In the genomic region with DNA sequence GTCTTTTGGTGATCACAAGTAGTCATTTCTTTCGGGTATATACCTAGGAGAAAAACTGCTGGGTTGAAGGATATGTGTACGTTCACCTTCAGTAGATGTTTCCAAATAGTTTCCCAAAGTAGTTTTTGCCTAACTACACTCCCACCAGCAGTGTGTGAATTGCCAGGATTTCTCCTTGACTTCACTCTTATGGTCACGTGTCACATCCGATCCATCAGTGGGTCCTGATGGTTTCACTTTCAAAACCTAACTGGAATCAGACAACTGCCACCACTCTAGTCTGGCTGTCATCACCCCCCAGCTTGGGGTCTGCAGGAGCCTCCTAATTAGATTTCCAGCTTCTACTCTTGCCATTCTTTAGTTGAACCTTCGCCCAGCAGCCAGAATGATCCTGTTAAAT, we compare ENCODE assay signal across 19 cellular contexts. TPM values are rescaled to one million over a fixed set of nuclear protein-coding genes. Genes with fewer than 3 reads are reported as not detected.
DNase-seq lines count a peak whose midpoint lies in the region; ATAC-seq and TF ChIP-seq lines count a peak whose summit lies in the region.
"Had no signal": no experiment of that assay in that cellular context is flagged by ENCODE, and none has a peak within 500 bp of the region (broad histone marks: within the 10 kb centered on the region; RNA-seq: fewer than 3 reads in every experiment).

No MANE protein-coding gene starts in this region.

- H3K4me3 ChIP-seq in endocrine pancreas (ENCODE audit: control insufficient read depth, insufficient read depth, low read length) = peak overlapping the region; percentile 64
- no peak overlapping the region for H3K4me3 ChIP-seq in neural progenitor cell
- H3K4me3 ChIP-seq in upper lobe of left lung = no peak overlapping the region
- H3K4me3 ChIP-seq: thoracic aorta had no signal

- peaks cover 0 to 1% of the 10 kb centered on the region in 2 donors for H3K36me3 Mint-ChIP-seq in activated T-cell treated with anti-CD3 and anti-CD28 coated beads, Interleukin-2, amount 50 U/mL, for 72 hours (ENCODE audit: insufficient read depth in 2 of 2)
- no peaks in the 10 kb centered on the region for H3K36me3 Mint-ChIP-seq in neural progenitor cell

- H3K27ac Mint-ChIP-seq in activated T-cell treated with anti-CD3 and anti-CD28 coated beads, Interleukin-2, amount 50 U/mL, for 72 hours = no peak overlapping the region
- no peak overlapping the region for H3K27ac Mint-ChIP-seq in neural progenitor cell
- H3K27ac Mint-ChIP-seq: activated B cell treated with CpG ODN at 0.5 μM for 24 hours had no signal

- no peak overlapping the region for H3K4me2 ChIP-seq in neural progenitor cell

- H3K9me3 ChIP-seq in endocrine pancreas (ENCODE audit: control insufficient read depth, low read length) (no peaks in the 10 kb centered on the region), neural progenitor cell (ENCODE audit: low read depth) (no peaks in the 10 kb centered on the region), upper lobe of left lung (no peaks in the 10 kb centered on the region)
- H3K9me3 ChIP-seq: thoracic aorta had no signal

- no peak overlapping the region for H3K9ac ChIP-seq in endocrine pancreas (ENCODE audit: control insufficient read depth, insufficient read depth, low read length)
- no peak overlapping the region for H3K9ac ChIP-seq in neural progenitor cell

- H3F3A ChIP-seq in neural progenitor cell (ENCODE audit: low read depth) = peaks cover 7% of the 10 kb centered on the region

- H2AFZ ChIP-seq in neural progenitor cell (replicated peaks) = no peak overlapping the region

- H3K4me1 ChIP-seq in endocrine pancreas (ENCODE audit: control insufficient read depth, insufficient read depth, low read length) (no peaks in the 10 kb centered on the region), neural progenitor cell (no peaks in the 10 kb centered on the region), upper lobe of left lung (peaks cover 15 to 28% (median 21%) of the 10 kb centered on the region in 4 donors)

- H3K79me2 ChIP-seq in neural progenitor cell (ENCODE audit: low read depth) = no peaks in the 10 kb centered on the region

- no peak for DNase-seq in activated T-cell treated with anti-CD3 and anti-CD28 coated beads, Interleukin-2, amount 50 U/mL, for 72 hours
- DNase-seq in activated T-cell treated with anti-CD3 and anti-CD28 coated beads for 4 hours = no peak
- DNase-seq in NCI-H82 (lab: John Stamatoyannopoulos, UW) = peak; percentile 95
- DNase-seq in neural progenitor cell (ENCODE audit: low spot score) = no peak
- no peak for DNase-seq in upper lobe of left lung
- DNase-seq in C1 segment of cervical spinal cord (lab: John Stamatoyannopoulos, UW) = no peak
- no peak for DNase-seq in GDM1 (lab: John Stamatoyannopoulos, UW)
- DNase-seq: ACHN; activated B cell treated with CpG ODN at 0.5 μM for 24 hours; activated effector memory CD4-positive, alpha-beta T cell treated with Interleukin-2 at 50 U/mL for 16 hours; hypothalamus; NCI-H187; NCI-H226 had no signal

- no peak for TF ChIP-seq CTCF in neural progenitor cell (IDR thresholded peaks at IDR 0.05)
- TF ChIP-seq CTCF in upper lobe of left lung (IDR thresholded peaks at IDR 0.05) = no peak

- peak overlapping the region; percentile 2 to 87 for H3K4me3 Mint-ChIP-seq in activated T-cell treated with anti-CD3 and anti-CD28 coated beads, Interleukin-2, amount 50 U/mL, for 72 hours
- peak overlapping the region; percentile 90 for H3K4me3 Mint-ChIP-seq in neural progenitor cell

- H3K36me3 ChIP-seq in endocrine pancreas (ENCODE audit: control insufficient read depth, insufficient read depth, low read length) = no peaks in the 10 kb centered on the region
- H3K36me3 ChIP-seq in neural progenitor cell = no peaks in the 10 kb centered on the region
- no peaks in the 10 kb centered on the region for H3K36me3 ChIP-seq in upper lobe of left lung
- H3K36me3 ChIP-seq: thoracic aorta had no signal

- ATAC-seq in activated T-cell treated with anti-CD3 and anti-CD28 coated beads, Interleukin-2, amount 50 U/mL, for 72 hours (replicated peaks in 1 of 2) = no peak
- no peak for ATAC-seq in upper lobe of left lung (ENCODE audit: low FRiP score in 2 of 2)

- H3K27me3 Mint-ChIP-seq in activated T-cell treated with anti-CD3 and anti-CD28 coated beads, Interleukin-2, amount 50 U/mL, for 72 hours (ENCODE audit: low read depth) = peaks cover 52% of the 10 kb centered on the region
- peaks cover 22% of the 10 kb centered on the region for H3K27me3 Mint-ChIP-seq in neural progenitor cell (ENCODE audit: insufficient read depth, low read depth)

- H3K27me3 ChIP-seq in endocrine pancreas (ENCODE audit: control insufficient read depth, insufficient read depth, low read length) (no peaks in the 10 kb centered on the region), neural progenitor cell (peaks cover 39% of the 10 kb centered on the region), upper lobe of left lung (peaks cover 0 to 16% (median 7%) of the 10 kb centered on the region in 4 donors)

- H3K9me3 Mint-ChIP-seq in activated T-cell treated with anti-CD3 and anti-CD28 coated beads, Interleukin-2, amount 50 U/mL, for 72 hours = no peaks in the 10 kb centered on the region
- no peaks in the 10 kb centered on the region for H3K9me3 Mint-ChIP-seq in neural progenitor cell
- H3K9me3 Mint-ChIP-seq: activated B cell treated with CpG ODN at 0.5 μM for 24 hours had no signal

- no peak for TF ChIP-seq POLR2A in upper lobe of left lung (IDR thresholded peaks at IDR 0.05)

- WGBS in upper lobe of left lung, 2 donors = 59 to 76% methylated on average over 5 of the region's 5 CpGs

- peaks cover 24% of the 10 kb centered on the region for H3K4me1 Mint-ChIP-seq in activated T-cell treated with anti-CD3 and anti-CD28 coated beads, Interleukin-2, amount 50 U/mL, for 72 hours (ENCODE audit: low read depth)
- H3K4me1 Mint-ChIP-seq in neural progenitor cell = peaks cover 17% of the 10 kb centered on the region

- peaks cover 22% of the 10 kb centered on the region for H4K20me1 ChIP-seq in neural progenitor cell (ENCODE audit: low read depth)

- no peak overlapping the region for H3K27ac ChIP-seq in neural progenitor cell
- H3K27ac ChIP-seq in upper lobe of left lung = no peak overlapping the region
- H3K27ac ChIP-seq: thoracic aorta had no signal

- no peak for TF ChIP-seq EP300 in upper lobe of left lung (IDR thresholded peaks at IDR 0.05)

RNA-seq across cellular contexts. Expression of gene SLC12A5, which starts 8.5 kb away (rescaled TPM):
- total RNA-seq in activated T-cell treated with anti-CD3 and anti-CD28 coated beads, Interleukin-2, amount 50 U/mL, for 72 hours = 1 to 10 TPM; 1.2 to 3.2 TPM
- total RNA-seq in neural progenitor cell (ENCODE audit: low replicate concordance) (0.37 and 0.77 TPM in 2 replicates), upper lobe of left lung (1 to 10 TPM in 1 of 6 donors, under 1 TPM in 1, not detected in 4; 0.69 to 1.3 TPM)
- total RNA-seq: activated B cell treated with CpG ODN at 0.5 μM for 24 hours; activated CD8-positive, alpha-beta memory T cell treated with anti-CD3 and anti-CD28 coated beads for 36 hours; kidney epithelial cell; thoracic aorta had no signal

RNA-seq across cellular contexts. Expression of gene MMP9, which starts 11.8 kb away (rescaled TPM):
- total RNA-seq in activated T-cell treated with anti-CD3 and anti-CD28 coated beads, Interleukin-2, amount 50 U/mL, for 72 hours = under 1 TPM in 1 of 2 donors, not detected in 1; 0.14 TPM
- total RNA-seq in neural progenitor cell (ENCODE audit: low replicate concordance) (0.15 TPM in 1 of 2 replicates, not detected in the other), upper lobe of left lung (10 to 100 TPM in 4 of 6 donors, 1 to 10 TPM in 2; 4.2 to 20.8 (median 14.2) TPM)
- total RNA-seq: activated CD8-positive, alpha-beta memory T cell treated with anti-CD3 and anti-CD28 coated beads for 36 hours; fibroblast of villous mesenchyme; H4 had no signal

RNA-seq across cellular contexts. Expression of gene ZNF335, which starts 48.5 kb away (rescaled TPM):
- 10 to 100 TPM; 28.4 to 29.8 TPM for total RNA-seq in activated T-cell treated with anti-CD3 and anti-CD28 coated beads, Interleukin-2, amount 50 U/mL, for 72 hours
- total RNA-seq in neural progenitor cell (ENCODE audit: low replicate concordance) (7.2 and 17.4 TPM in 2 replicates), upper lobe of left lung (10 to 100 TPM; 17.4 to 41.9 (median 23.0) TPM)
